36 cellular contexts compared by ENCODE assay signal in the genomic region with DNA sequence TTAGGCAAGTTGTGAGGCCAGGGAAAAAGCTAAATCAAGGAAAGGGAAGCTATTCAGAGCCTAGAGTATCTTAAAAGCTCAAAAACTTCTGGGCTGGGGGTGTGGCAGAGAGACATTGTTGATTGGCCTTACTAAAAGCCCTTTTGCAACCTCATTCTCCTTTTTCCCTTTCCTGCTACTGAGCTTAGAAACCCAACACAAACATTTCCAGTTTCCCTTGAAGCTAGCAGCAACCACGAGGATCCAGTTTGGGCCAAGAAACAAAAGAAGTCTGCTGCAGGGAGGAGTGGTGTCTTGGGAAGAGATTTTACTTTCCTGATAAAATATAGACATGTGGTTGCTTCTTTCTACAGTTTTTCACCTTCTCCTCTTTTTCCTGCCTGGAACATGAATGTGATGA.
"Had no signal": no experiment of that assay in that cellular context is flagged by ENCODE, and none has a peak within 500 bp of the region (broad histone marks: within the 10 kb centered on the region; RNA-seq: fewer than 3 reads in every experiment).

No MANE protein-coding gene starts in this region.

- DNase-seq: activated CD4-positive, alpha-beta memory T cell treated with anti-CD3 and anti-CD28 coated beads, Interleukin-2, amount 10 ng/mL, durations not matched to agents 7 days and 5 days; activated CD4-positive, alpha-beta T cell treated with anti-CD3 and anti-CD28 coated beads for 1 hour; activated CD4-positive, alpha-beta T cell treated with anti-CD3 and anti-CD28 coated beads for 36 hours; activated CD4-positive, alpha-beta T cell treated with anti-CD3 and anti-CD28 coated beads for 48 hours; activated CD4-positive, alpha-beta T cell treated with anti-CD3 and anti-CD28 coated beads, Interleukin-2, amount 10 ng/mL, durations not matched to agents 7 days and 5 days; activated CD4-positive, alpha-beta T cell treated with anti-CD3 and anti-CD28 coated beads, Interleukin-2, amount 50 U/mL, for 48 hours; activated CD4-positive, CD25-positive, alpha-beta regulatory T cell; activated CD8-positive, alpha-beta memory T cell treated with anti-CD3 and anti-CD28 coated beads for 24 hours; activated CD8-positive, alpha-beta memory T cell treated with anti-CD3 and anti-CD28 coated beads, Interleukin-2, amount 10 ng/mL, durations not matched to agents 7 days and 5 days; activated CD8-positive, alpha-beta memory T cell treated with anti-CD3 and anti-CD28 coated beads, Interleukin-2, amount 50 U/mL, for 48 hours; activated CD8-positive, alpha-beta T cell treated with anti-CD3 and anti-CD28 coated beads, Interleukin-2, amount 10 ng/mL, durations not matched to agents 7 days and 5 days; activated effector memory CD4-positive, alpha-beta T cell treated with Interleukin-2 at 50 U/mL for 16 hours; activated gamma-delta T cell; activated naive CD4-positive, alpha-beta T cell treated with anti-CD3 and anti-CD28 coated beads, Interleukin-2, amount 10 ng/mL, durations not matched to agents 7 days and 5 days; activated naive CD4-positive, alpha-beta T cell treated with Interleukin-2 at 50 U/mL for 16 hours; activated naive CD8-positive, alpha-beta T cell treated with anti-CD3 and anti-CD28 coated beads, Interleukin-2, amount 10 ng/mL, durations not matched to agents 7 days and 5 days; activated naive CD8-positive, alpha-beta T cell treated with anti-CD3 and anti-CD28 coated beads, Interleukin-2, amount 50 U/mL, for 24 hours; activated T-cell treated with anti-CD3 and anti-CD28 coated beads, Interleukin-2, amount 50 U/mL, for 24 hours; activated T-cell treated with anti-CD3 and anti-CD28 coated beads, Interleukin-2, amount 50 U/mL, for 48 hours; amygdala; anterior cingulate cortex; body of pancreas; brain microvascular endothelial cell; central memory CD4-positive, alpha-beta T cell; T-helper 1 cell; T-helper 2 cell; T-helper 9 cell; WERI-Rb-1 had no signal

- H3K4me3 Mint-ChIP-seq: activated CD4-positive, alpha-beta memory T cell treated with anti-CD3 and anti-CD28 coated beads, Interleukin-2, amount 10 ng/mL, durations not matched to agents 7 days and 5 days; activated CD4-positive, alpha-beta T cell treated with anti-CD3 and anti-CD28 coated beads for 36 hours; activated CD4-positive, alpha-beta T cell treated with anti-CD3 and anti-CD28 coated beads, Interleukin-2, amount 10 ng/mL, durations not matched to agents 7 days and 5 days; activated CD8-positive, alpha-beta memory T cell treated with anti-CD3 and anti-CD28 coated beads, Interleukin-2, amount 10 ng/mL, durations not matched to agents 7 days and 5 days; activated CD8-positive, alpha-beta T cell treated with anti-CD3 and anti-CD28 coated beads, Interleukin-2, amount 10 ng/mL, durations not matched to agents 7 days and 5 days; activated naive CD4-positive, alpha-beta T cell treated with anti-CD3 and anti-CD28 coated beads, Interleukin-2, amount 10 ng/mL, durations not matched to agents 7 days and 5 days; activated naive CD4-positive, alpha-beta T cell treated with anti-CD3 and anti-CD28 coated beads, Interleukin-2, amount 50 U/mL, for 24 hours; activated naive CD8-positive, alpha-beta T cell; activated naive CD8-positive, alpha-beta T cell treated with anti-CD3 and anti-CD28 coated beads, Interleukin-2, amount 10 ng/mL, durations not matched to agents 7 days and 5 days; activated naive CD8-positive, alpha-beta T cell treated with anti-CD3 and anti-CD28 coated beads, Interleukin-2, amount 50 U/mL, for 24 hours; activated T-cell treated with anti-CD3 and anti-CD28 coated beads, Interleukin-2, amount 50 U/mL, for 24 hours; T-helper 1 cell treated with Interleukin-12 subunit alpha and Interleukin-12 subunit beta and Interleukin-4 antibody, amounts not matched to agents 30 μg/mL and 1 μg/mL, for 36 hours; T-helper 2 cell treated with Interferon-gamma antibody and Interleukin-4, amounts not matched to agents 5 μg/mL and 100 μg/mL, for 36 hours; WTC11 had no signal

- H3K9me3 Mint-ChIP-seq: activated CD4-positive, alpha-beta memory T cell treated with anti-CD3 and anti-CD28 coated beads, Interleukin-2, amount 10 ng/mL, durations not matched to agents 7 days and 5 days; activated CD4-positive, alpha-beta T cell treated with anti-CD3 and anti-CD28 coated beads, Interleukin-2, amount 10 ng/mL, durations not matched to agents 7 days and 5 days; activated naive CD4-positive, alpha-beta T cell treated with anti-CD3 and anti-CD28 coated beads, Interleukin-2, amount 50 U/mL, for 24 hours; activated naive CD8-positive, alpha-beta T cell treated with anti-CD3 and anti-CD28 coated beads, Interleukin-2, amount 10 ng/mL, durations not matched to agents 7 days and 5 days; activated naive CD8-positive, alpha-beta T cell treated with anti-CD3 and anti-CD28 coated beads, Interleukin-2, amount 50 U/mL, for 24 hours; activated T-cell treated with anti-CD3 and anti-CD28 coated beads, Interleukin-2, amount 50 U/mL, for 24 hours; activated T-helper 2 cell treated with anti-CD3 and anti-CD28 coated beads, Interferon-gamma antibody, Interleukin-2, Interleukin-4, amounts not matched to agents 10 μg/mL and 5 μg/mL and 100 μg/mL, durations not matched to agents 14 hours and 24 hours and 36 hours; T-helper 1 cell treated with Interleukin-12 subunit alpha and Interleukin-12 subunit beta and Interleukin-4 antibody, amounts not matched to agents 30 μg/mL and 1 μg/mL, for 36 hours; T-helper 2 cell treated with Interferon-gamma antibody and Interleukin-4, amounts not matched to agents 5 μg/mL and 100 μg/mL, for 36 hours; WTC11 had no signal

- ATAC-seq: activated CD4-positive, alpha-beta T cell treated with anti-CD3 and anti-CD28 coated beads for 36 hours; activated CD4-positive, CD25-positive, alpha-beta regulatory T cell treated with anti-CD3 and anti-CD28 coated beads, Interleukin-2, amount 50 U/mL, for 24 hours; activated CD8-positive, alpha-beta memory T cell treated with anti-CD3 and anti-CD28 coated beads, Interleukin-2, amount 10 ng/mL, durations not matched to agents 7 days and 5 days; activated CD8-positive, alpha-beta T cell treated with anti-CD3 and anti-CD28 coated beads, Interleukin-2, amount 10 ng/mL, durations not matched to agents 7 days and 5 days; activated naive CD8-positive, alpha-beta T cell treated with anti-CD3 and anti-CD28 coated beads, Interleukin-2, amount 50 U/mL, for 24 hours; body of pancreas; WTC11 had no signal

- H3K4me3 ChIP-seq: body of pancreas, breast epithelium had no signal

- H3K27me3 Mint-ChIP-seq: activated CD4-positive, alpha-beta memory T cell treated with anti-CD3 and anti-CD28 coated beads, Interleukin-2, amount 10 ng/mL, durations not matched to agents 7 days and 5 days; activated CD4-positive, alpha-beta T cell treated with anti-CD3 and anti-CD28 coated beads for 36 hours; activated CD4-positive, alpha-beta T cell treated with anti-CD3 and anti-CD28 coated beads, Interleukin-2, amount 10 ng/mL, durations not matched to agents 7 days and 5 days; activated CD8-positive, alpha-beta memory T cell treated with anti-CD3 and anti-CD28 coated beads, Interleukin-2, amount 10 ng/mL, durations not matched to agents 7 days and 5 days; activated naive CD4-positive, alpha-beta T cell treated with anti-CD3 and anti-CD28 coated beads, Interleukin-2, amount 50 U/mL, for 24 hours; activated naive CD8-positive, alpha-beta T cell; activated naive CD8-positive, alpha-beta T cell treated with anti-CD3 and anti-CD28 coated beads, Interleukin-2, amount 10 ng/mL, durations not matched to agents 7 days and 5 days; activated naive CD8-positive, alpha-beta T cell treated with anti-CD3 and anti-CD28 coated beads, Interleukin-2, amount 50 U/mL, for 24 hours; activated T-cell treated with anti-CD3 and anti-CD28 coated beads, Interleukin-2, amount 50 U/mL, for 24 hours had no signal

- H3K27me3 ChIP-seq: body of pancreas, brain microvascular endothelial cell, breast epithelium had no signal

- H3K9me3 ChIP-seq: body of pancreas, breast epithelium had no signal

- H3K36me3 ChIP-seq: brain microvascular endothelial cell, breast epithelium, WERI-Rb-1 had no signal

- H3K36me3 Mint-ChIP-seq: activated CD8-positive, alpha-beta memory T cell treated with anti-CD3 and anti-CD28 coated beads, Interleukin-2, amount 10 ng/mL, durations not matched to agents 7 days and 5 days; activated naive CD4-positive, alpha-beta T cell treated with anti-CD3 and anti-CD28 coated beads, Interleukin-2, amount 10 ng/mL, durations not matched to agents 7 days and 5 days; activated naive CD4-positive, alpha-beta T cell treated with anti-CD3 and anti-CD28 coated beads, Interleukin-2, amount 50 U/mL, for 24 hours; activated naive CD8-positive, alpha-beta T cell; activated naive CD8-positive, alpha-beta T cell treated with anti-CD3 and anti-CD28 coated beads, Interleukin-2, amount 10 ng/mL, durations not matched to agents 7 days and 5 days; WTC11 had no signal

- H3K27ac ChIP-seq: body of pancreas, brain microvascular endothelial cell, breast epithelium, WERI-Rb-1 had no signal

- H3K27ac Mint-ChIP-seq: activated CD4-positive, alpha-beta memory T cell treated with anti-CD3 and anti-CD28 coated beads, Interleukin-2, amount 10 ng/mL, durations not matched to agents 7 days and 5 days; activated CD4-positive, alpha-beta T cell treated with anti-CD3 and anti-CD28 coated beads for 36 hours; activated CD4-positive, alpha-beta T cell treated with anti-CD3 and anti-CD28 coated beads, Interleukin-2, amount 10 ng/mL, durations not matched to agents 7 days and 5 days; activated CD8-positive, alpha-beta memory T cell treated with anti-CD3 and anti-CD28 coated beads, Interleukin-2, amount 10 ng/mL, durations not matched to agents 7 days and 5 days; activated CD8-positive, alpha-beta T cell treated with anti-CD3 and anti-CD28 coated beads, Interleukin-2, amount 10 ng/mL, durations not matched to agents 7 days and 5 days; activated naive CD4-positive, alpha-beta T cell treated with anti-CD3 and anti-CD28 coated beads, Interleukin-2, amount 10 ng/mL, durations not matched to agents 7 days and 5 days; activated naive CD4-positive, alpha-beta T cell treated with anti-CD3 and anti-CD28 coated beads, Interleukin-2, amount 50 U/mL, for 24 hours; activated naive CD8-positive, alpha-beta T cell; activated naive CD8-positive, alpha-beta T cell treated with anti-CD3 and anti-CD28 coated beads, Interleukin-2, amount 10 ng/mL, durations not matched to agents 7 days and 5 days; activated naive CD8-positive, alpha-beta T cell treated with anti-CD3 and anti-CD28 coated beads, Interleukin-2, amount 50 U/mL, for 24 hours; activated T-cell treated with anti-CD3 and anti-CD28 coated beads, Interleukin-2, amount 50 U/mL, for 24 hours; activated T-helper 2 cell treated with anti-CD3 and anti-CD28 coated beads, Interferon-gamma antibody, Interleukin-2, Interleukin-4, amounts not matched to agents 10 μg/mL and 5 μg/mL and 100 μg/mL, durations not matched to agents 14 hours and 24 hours and 36 hours; T-helper 1 cell treated with Interleukin-12 subunit alpha and Interleukin-12 subunit beta and Interleukin-4 antibody, amounts not matched to agents 30 μg/mL and 1 μg/mL, for 36 hours; T-helper 2 cell treated with Interferon-gamma antibody and Interleukin-4, amounts not matched to agents 5 μg/mL and 100 μg/mL, for 36 hours; WTC11 had no signal
